In the genomic region with DNA sequence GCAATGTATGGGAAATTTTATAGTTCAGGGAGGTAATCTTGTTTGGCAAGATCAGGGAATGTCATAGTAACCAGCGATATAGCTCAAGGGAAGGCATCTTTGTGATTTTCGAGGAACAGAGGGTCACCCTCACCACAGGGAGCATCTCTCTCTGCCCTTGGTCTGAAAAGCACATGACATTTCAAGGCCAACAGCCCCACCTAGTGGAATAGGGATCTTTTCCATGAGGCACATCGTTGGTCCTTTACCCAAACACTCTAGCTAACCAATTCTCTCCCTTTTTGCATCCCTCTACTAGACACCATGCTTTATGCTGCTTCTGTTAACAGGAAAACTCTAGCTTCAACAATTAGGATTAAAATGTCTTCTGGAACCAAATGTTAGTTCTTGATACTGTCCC, we compare ENCODE assay signal across 8 cellular contexts.
DNase-seq lines count a peak whose midpoint lies in the region; ATAC-seq and TF ChIP-seq lines count a peak whose summit lies in the region.

No MANE protein-coding gene starts in this region.

- intact Hi-C loops in transverse colon (cut with DNase I; ENCODE audit: low total_unique reads), result no loop called here

- H4K20me1 ChIP-seq in SU-DHL-6 (ENCODE audit: low read depth, low read length), result no peaks in the 10 kb centered on the region

- no peak overlapping the region for H3K4me3 ChIP-seq in SU-DHL-6 (ENCODE audit: insufficient read depth, low read length, poor library complexity, severe bottlenecking)
- no peak overlapping the region for H3K4me3 ChIP-seq in epithelial cell of proximal tubule (ENCODE audit: low read depth, low read length)
- no peak overlapping the region for H3K4me3 ChIP-seq in transverse colon

- peak; percentile 17 for TF ChIP-seq CTCF in SU-DHL-6 (IDR thresholded peaks at IDR 0.05; ENCODE audit: insufficient read depth, low read length, poor library complexity, severe bottlenecking)
- TF ChIP-seq CTCF in epithelial cell of proximal tubule (conservative IDR thresholded peaks at IDR 0.05; ENCODE audit: low read depth, low read length), result peak; percentile 46
- TF ChIP-seq CTCF in transverse colon (IDR thresholded peaks at IDR 0.05), result peak in 4 of 5 experiments; percentile 26 to 35 (median 28)

- peak; percentile 6 for DNase-seq in COLO668 (lab: John Stamatoyannopoulos, UW; ENCODE audit: unreplicated experiment)
- DNase-seq in epithelial cell of proximal tubule (ENCODE audit: low read depth), result no peak
- DNase-seq in transverse colon, result peak; percentile 11

- H3K27me3 ChIP-seq in SU-DHL-6 (ENCODE audit: low read length) (no peaks in the 10 kb centered on the region), transverse colon (no peaks in the 10 kb centered on the region)

- H3K79me2 ChIP-seq in SU-DHL-6 (ENCODE audit: insufficient read depth, low read length), result no peaks in the 10 kb centered on the region

- H3K9me3 ChIP-seq in SU-DHL-6 (ENCODE audit: insufficient read depth, low read length) (no peaks in the 10 kb centered on the region), transverse colon (no peaks in the 10 kb centered on the region)

- no peaks in the 10 kb centered on the region for H3K4me1 ChIP-seq in transverse colon

- H2AFZ ChIP-seq in SU-DHL-6 (ENCODE audit: low read depth, low read length, severe bottlenecking), result no peak overlapping the region

- 0 to 56% methylated on average over 1 to 3 of the region's 3 CpGs for WGBS in transverse colon (ENCODE audit: low coverage in 1 of 2), 2 donors

- no peak overlapping the region for H3K9ac ChIP-seq in SU-DHL-6 (ENCODE audit: low read length)

- H3K9me2 ChIP-seq in SU-DHL-6 (replicated peaks; ENCODE audit: insufficient read depth, low read length), result no peaks in the 10 kb centered on the region

- no peak for TF ChIP-seq POLR2A in GM18505 (IDR thresholded peaks at IDR 0.05; ENCODE audit: borderline replicate concordance, extremely low read depth, insufficient read depth, insufficient read length)
- no peak for TF ChIP-seq POLR2A in transverse colon (IDR thresholded peaks at IDR 0.05)

- TF ChIP-seq EP300 in transverse colon (IDR thresholded peaks at IDR 0.05; ENCODE audit: low read depth), result no peak

- no peak overlapping the region for H3K4me2 ChIP-seq in SU-DHL-6 (ENCODE audit: low read depth, low read length, poor library complexity, severe bottlenecking)

- in situ Hi-C loops in transverse colon (cut with MboI; ENCODE audit: low pct_ligation_motif_present in 1 of 4, low pct_unique_long_range_greater_than_20kb in 1 of 4, low sequenced_read_pairs in 3 of 4), result no loop called here

- ATAC-seq in GM18505 (IDR thresholded peaks at IDR 0.05; ENCODE audit: unreplicated experiment), result peak; percentile 76
- peak; percentile 46 for ATAC-seq in HG03442 (IDR thresholded peaks at IDR 0.05; ENCODE audit: unreplicated experiment)
- no peak for ATAC-seq in activated CD4-positive, CD25-positive, alpha-beta regulatory T cell treated with anti-CD3 and anti-CD28 coated beads, Interleukin-2, amount 50 U/mL, for 24 hours
- no peak for ATAC-seq in HG03139 (IDR thresholded peaks at IDR 0.05; ENCODE audit: unreplicated experiment)

- H3K36me3 ChIP-seq in SU-DHL-6 (ENCODE audit: low read length), result no peaks in the 10 kb centered on the region
- H3K36me3 ChIP-seq in transverse colon, result no peaks in the 10 kb centered on the region

- H3K27ac ChIP-seq in SU-DHL-6 (ENCODE audit: low read depth, low read length), result no peak overlapping the region
- no peak overlapping the region for H3K27ac ChIP-seq in transverse colon

- no peaks in the 10 kb centered on the region for H3F3A ChIP-seq in SU-DHL-6 (ENCODE audit: insufficient read depth)

Comparison
In these comparisons a context has a peak if more than half of its experiments do, and no peak if none do; other contexts are left out.
1. ATAC-seq: peak in GM18505 (single experiment) and HG03442 (single experiment); none in activated CD4-positive, CD25-positive, alpha-beta regulatory T cell treated with anti-CD3 and anti-CD28 coated beads, Interleukin-2, amount 50 U/mL, for 24 hours (0 of 2) and HG03139 (single experiment).
2. Peak in every context shown above with its lines, with median percentiles within 50 percentile points of each other: CTCF ChIP-seq.